29 cellular contexts compared by ENCODE assay signal in the genomic region with DNA sequence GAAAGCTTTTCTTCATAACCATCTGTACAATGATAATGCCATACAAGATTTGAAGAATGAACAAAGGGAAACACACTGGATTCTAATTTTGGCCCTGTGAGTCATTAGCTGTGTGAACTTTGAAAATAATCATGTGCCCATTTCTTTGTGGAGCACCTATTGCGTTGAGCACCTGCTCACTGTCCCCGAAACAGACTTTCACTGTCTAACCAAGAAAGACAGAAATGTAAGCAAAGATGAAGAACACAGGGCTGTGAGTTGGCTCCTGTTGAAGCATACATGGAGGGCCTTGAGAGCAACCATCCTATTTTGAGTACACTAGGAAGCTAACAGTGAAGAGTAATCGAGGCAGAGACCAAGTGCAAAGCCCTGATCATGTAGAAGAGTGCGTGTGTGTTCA.
"Had no signal": no experiment of that assay in that cellular context is flagged by ENCODE, and none has a peak within 500 bp of the region (broad histone marks: within the 10 kb centered on the region; RNA-seq: fewer than 3 reads in every experiment).

No MANE protein-coding gene starts in this region.

- H3K4me3 ChIP-seq: ascending aorta, cardiac muscle cell had no signal

- H3K4me1 ChIP-seq: ascending aorta had no signal

- H3K27me3 ChIP-seq: ascending aorta, cardiac muscle cell had no signal

- H3K9me3 ChIP-seq: ascending aorta had no signal

- DNase-seq: activated CD4-positive, alpha-beta memory T cell treated with anti-CD3 and anti-CD28 coated beads, Interleukin-2, amount 10 ng/mL, durations not matched to agents 7 days and 5 days; activated CD4-positive, alpha-beta T cell treated with anti-CD3 and anti-CD28 coated beads for 1 hour; activated CD4-positive, alpha-beta T cell treated with anti-CD3 and anti-CD28 coated beads for 36 hours; activated CD4-positive, alpha-beta T cell treated with anti-CD3 and anti-CD28 coated beads for 48 hours; activated CD4-positive, alpha-beta T cell treated with anti-CD3 and anti-CD28 coated beads, Interleukin-2, amount 10 ng/mL, durations not matched to agents 7 days and 5 days; activated CD4-positive, alpha-beta T cell treated with anti-CD3 and anti-CD28 coated beads, Interleukin-2, amount 50 U/mL, for 48 hours; activated CD4-positive, CD25-positive, alpha-beta regulatory T cell; activated CD8-positive, alpha-beta memory T cell treated with anti-CD3 and anti-CD28 coated beads for 24 hours; activated CD8-positive, alpha-beta memory T cell treated with anti-CD3 and anti-CD28 coated beads, Interleukin-2, amount 10 ng/mL, durations not matched to agents 7 days and 5 days; activated CD8-positive, alpha-beta memory T cell treated with anti-CD3 and anti-CD28 coated beads, Interleukin-2, amount 50 U/mL, for 48 hours; activated CD8-positive, alpha-beta T cell treated with anti-CD3 and anti-CD28 coated beads, Interleukin-2, amount 10 ng/mL, durations not matched to agents 7 days and 5 days; activated effector memory CD4-positive, alpha-beta T cell treated with Interleukin-2 at 50 U/mL for 16 hours; activated gamma-delta T cell; activated naive CD4-positive, alpha-beta T cell treated with anti-CD3 and anti-CD28 coated beads, Interleukin-2, amount 10 ng/mL, durations not matched to agents 7 days and 5 days; activated naive CD4-positive, alpha-beta T cell treated with Interleukin-2 at 50 U/mL for 16 hours; activated naive CD8-positive, alpha-beta T cell treated with anti-CD3 and anti-CD28 coated beads, Interleukin-2, amount 10 ng/mL, durations not matched to agents 7 days and 5 days; activated naive CD8-positive, alpha-beta T cell treated with anti-CD3 and anti-CD28 coated beads, Interleukin-2, amount 50 U/mL, for 24 hours; activated T-cell treated with anti-CD3 and anti-CD28 coated beads, Interleukin-2, amount 50 U/mL, for 24 hours; activated T-cell treated with anti-CD3 and anti-CD28 coated beads, Interleukin-2, amount 50 U/mL, for 48 hours; amygdala; anterior cingulate cortex; caudate nucleus; cerebellar nuclear complex; T-helper 1 cell; T-helper 2 cell; T-helper 9 cell; WERI-Rb-1 had no signal

- H3K27ac ChIP-seq: ascending aorta, cardiac muscle cell, WERI-Rb-1 had no signal

- H3K36me3 ChIP-seq: ascending aorta, cardiac muscle cell, WERI-Rb-1 had no signal
